10 cellular contexts compared by ENCODE assay signal in the genomic region with DNA sequence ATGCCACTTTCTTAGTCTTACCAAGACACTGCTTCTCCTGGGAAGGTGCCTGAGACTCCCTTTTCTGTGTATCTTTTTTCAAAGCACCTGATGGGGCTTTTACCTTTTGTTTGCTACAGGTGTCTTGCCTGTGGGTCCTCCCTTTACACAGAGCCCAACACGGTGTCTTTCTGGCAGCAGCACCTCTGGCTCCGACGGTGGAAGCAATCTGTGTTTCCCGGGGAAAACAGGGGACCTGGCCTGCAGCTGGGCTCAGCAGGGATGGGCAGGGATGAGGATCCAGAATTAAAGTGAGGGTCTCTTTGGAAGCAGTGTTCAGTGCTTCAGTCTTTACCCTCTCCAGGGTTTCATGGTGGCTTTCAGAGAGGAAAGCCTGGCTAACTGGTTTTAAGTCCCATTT. TPM values are rescaled to one million over a fixed set of nuclear protein-coding genes. Genes with fewer than 3 reads are reported as not detected.
"Had no signal": no experiment of that assay in that cellular context is flagged by ENCODE, and none has a peak within 500 bp of the region (broad histone marks: within the 10 kb centered on the region; RNA-seq: fewer than 3 reads in every experiment).

No MANE protein-coding gene starts in this region.

- ATAC-seq: HepG2, K562 had no signal

- H3K4me3 Mint-ChIP-seq: IgD-negative memory B cell had no signal

- H3K27ac ChIP-seq: HL-60 had no signal

- H3K27ac Mint-ChIP-seq: IgD-negative memory B cell had no signal

- H3K36me3 Mint-ChIP-seq: IgD-negative memory B cell had no signal

- DNase-seq: IMR-90, KBM-7, KG1 had no signal

- H3K4me3 ChIP-seq: K562 had no signal

- FAIRE-seq: HepG2, HTR-8/SVneo, K562 had no signal

RNA-seq across cellular contexts. Expression of gene POU4F2, which starts 11.3 kb away (rescaled TPM):
- total RNA-seq: HepG2, HT-29, HT1080, IMR-90, K562 had no signal
- polyA plus RNA-seq: HepG2, IgD-negative memory B cell, IMR-90, K562 had no signal
